Comparison of ENCODE assay signal across 8 cellular contexts in genomic region chr2:113157897-113158753, GRCh38. TPM values are rescaled to one million over a fixed set of nuclear protein-coding genes. Genes with fewer than 3 reads are reported as not detected.
DNase-seq lines count a peak whose midpoint lies in the region; FAIRE-seq and TF ChIP-seq lines count a peak whose summit lies in the region.

No MANE protein-coding gene starts in this region.

- H3K4me3 ChIP-seq in tibial artery, result peak overlapping the region; percentile 21 to 30

- no peak overlapping the region for H3K27ac ChIP-seq in tibial artery

- no peak for TF ChIP-seq CTCF in tibial artery (IDR thresholded peaks at IDR 0.05)

- H3K27ac Mint-ChIP-seq in activated T-helper 2 cell treated with anti-CD3 and anti-CD28 coated beads, Interferon-gamma antibody, Interleukin-2, Interleukin-4, amounts not matched to agents 10 μg/mL and 5 μg/mL and 100 μg/mL, durations not matched to agents 14 hours and 24 hours and 36 hours, result peak overlapping the region; percentile 80

- DNase-seq in 8988T, result peak; percentile 59
- peak; percentile 67 for DNase-seq in H54 (ENCODE audit: insufficient read length, low spot score)
- no peak for DNase-seq in activated T-helper 2 cell treated with anti-CD3 and anti-CD28 coated beads, Interferon-gamma antibody, Interleukin-2, Interleukin-4, amounts not matched to agents 10 μg/mL and 5 μg/mL and 100 μg/mL, durations not matched to agents 14 hours and 24 hours and 36 hours (ENCODE audit: low spot score)
- peak; percentile 31 for DNase-seq in kidney glomerular epithelial cell (lab: John Stamatoyannopoulos, UW)
- DNase-seq in tibial artery, result peak in 1 of 2 donors; percentile 39
- DNase-seq in hypothalamus (lab: John Stamatoyannopoulos, UW), result no peak
- no peak for DNase-seq in mucosa of gallbladder (ENCODE audit: low spot score)
- no peak for DNase-seq in NCI-H1417 treated with DMSO at 0.1 percent for 48 hours (lab: John Stamatoyannopoulos, UW)

- H3K9me3 ChIP-seq in tibial artery, result no peaks in the 10 kb centered on the region

- H3K36me3 ChIP-seq in tibial artery, result no peaks in the 10 kb centered on the region

- peaks cover 26% of the 10 kb centered on the region for H3K4me1 Mint-ChIP-seq in activated T-helper 2 cell treated with anti-CD3 and anti-CD28 coated beads, Interferon-gamma antibody, Interleukin-2, Interleukin-4, amounts not matched to agents 10 μg/mL and 5 μg/mL and 100 μg/mL, durations not matched to agents 14 hours and 24 hours and 36 hours (ENCODE audit: low read depth)

- no peaks in the 10 kb centered on the region for H3K9me3 Mint-ChIP-seq in activated T-helper 2 cell treated with anti-CD3 and anti-CD28 coated beads, Interferon-gamma antibody, Interleukin-2, Interleukin-4, amounts not matched to agents 10 μg/mL and 5 μg/mL and 100 μg/mL, durations not matched to agents 14 hours and 24 hours and 36 hours

- peaks cover 11% of the 10 kb centered on the region for H3K27me3 Mint-ChIP-seq in activated T-helper 2 cell treated with anti-CD3 and anti-CD28 coated beads, Interferon-gamma antibody, Interleukin-2, Interleukin-4, amounts not matched to agents 10 μg/mL and 5 μg/mL and 100 μg/mL, durations not matched to agents 14 hours and 24 hours and 36 hours (ENCODE audit: low read depth)

- H3K36me3 Mint-ChIP-seq in activated T-helper 2 cell treated with anti-CD3 and anti-CD28 coated beads, Interferon-gamma antibody, Interleukin-2, Interleukin-4, amounts not matched to agents 10 μg/mL and 5 μg/mL and 100 μg/mL, durations not matched to agents 14 hours and 24 hours and 36 hours (ENCODE audit: low read depth), result peaks cover 3% of the 10 kb centered on the region

- FAIRE-seq in H54 (lab: Jason Lieb, UNC), result peak; percentile 71

- intact Hi-C loops in activated T-helper 2 cell treated with anti-CD3 and anti-CD28 coated beads, Interferon-gamma antibody, Interleukin-2, Interleukin-4, amounts not matched to agents 10 μg/mL and 5 μg/mL and 100 μg/mL, durations not matched to agents 14 hours and 24 hours and 36 hours (cut with micrococcal nuclease), result loop anchor here (1.0 to 2.0 kb wide), 3 partner anchors 9 to 19 kb away; no protein-coding TSS in a partner anchor
- intact Hi-C loops in tibial artery (cut with DNase I; ENCODE audit: low total_unique reads), result no loop called here

- no peaks in the 10 kb centered on the region for H3K4me1 ChIP-seq in tibial artery

- H3K27me3 ChIP-seq in tibial artery, result peaks cover 0 to 39% of the 10 kb centered on the region in 2 donors

- no peak for TF ChIP-seq POLR2A in H54 (IDR thresholded peaks at IDR 0.05; ENCODE audit: low read depth, low read length)

- peak overlapping the region; percentile 84 for H3K4me3 Mint-ChIP-seq in activated T-helper 2 cell treated with anti-CD3 and anti-CD28 coated beads, Interferon-gamma antibody, Interleukin-2, Interleukin-4, amounts not matched to agents 10 μg/mL and 5 μg/mL and 100 μg/mL, durations not matched to agents 14 hours and 24 hours and 36 hours (ENCODE audit: low read depth)

RNA-seq across cellular contexts. Expression of gene PSD4, which starts 15.6 kb away (rescaled TPM):
- 313 and 319 TPM in 2 replicates for total RNA-seq in activated T-helper 2 cell treated with anti-CD3 and anti-CD28 coated beads, Interferon-gamma antibody, Interleukin-2, Interleukin-4, amounts not matched to agents 10 μg/mL and 5 μg/mL and 100 μg/mL, durations not matched to agents 14 hours and 24 hours and 36 hours
- 70.3 TPM for total RNA-seq in mucosa of gallbladder

RNA-seq across cellular contexts. Expression of gene IL1RN, which starts 30.7 kb away (rescaled TPM):
- 13.2 and 15.9 TPM in 2 replicates for total RNA-seq in activated T-helper 2 cell treated with anti-CD3 and anti-CD28 coated beads, Interferon-gamma antibody, Interleukin-2, Interleukin-4, amounts not matched to agents 10 μg/mL and 5 μg/mL and 100 μg/mL, durations not matched to agents 14 hours and 24 hours and 36 hours
- 32.4 TPM for total RNA-seq in mucosa of gallbladder

Comparison
In these comparisons a context has a peak if more than half of its experiments do, and no peak if none do; other contexts are left out.
1. DNase-seq: peak in 8988T (single experiment), H54 (single experiment) and kidney glomerular epithelial cell (single experiment); none in activated T-helper 2 cell treated with anti-CD3 and anti-CD28 coated beads, Interferon-gamma antibody, Interleukin-2, Interleukin-4, amounts not matched to agents 10 μg/mL and 5 μg/mL and 100 μg/mL, durations not matched to agents 14 hours and 24 hours and 36 hours (single experiment), hypothalamus (0 of 51), mucosa of gallbladder (single experiment) and NCI-H1417 treated with DMSO at 0.1 percent for 48 hours (single experiment).